ENCODE assay signal across 1 cellular context in the genomic region with DNA sequence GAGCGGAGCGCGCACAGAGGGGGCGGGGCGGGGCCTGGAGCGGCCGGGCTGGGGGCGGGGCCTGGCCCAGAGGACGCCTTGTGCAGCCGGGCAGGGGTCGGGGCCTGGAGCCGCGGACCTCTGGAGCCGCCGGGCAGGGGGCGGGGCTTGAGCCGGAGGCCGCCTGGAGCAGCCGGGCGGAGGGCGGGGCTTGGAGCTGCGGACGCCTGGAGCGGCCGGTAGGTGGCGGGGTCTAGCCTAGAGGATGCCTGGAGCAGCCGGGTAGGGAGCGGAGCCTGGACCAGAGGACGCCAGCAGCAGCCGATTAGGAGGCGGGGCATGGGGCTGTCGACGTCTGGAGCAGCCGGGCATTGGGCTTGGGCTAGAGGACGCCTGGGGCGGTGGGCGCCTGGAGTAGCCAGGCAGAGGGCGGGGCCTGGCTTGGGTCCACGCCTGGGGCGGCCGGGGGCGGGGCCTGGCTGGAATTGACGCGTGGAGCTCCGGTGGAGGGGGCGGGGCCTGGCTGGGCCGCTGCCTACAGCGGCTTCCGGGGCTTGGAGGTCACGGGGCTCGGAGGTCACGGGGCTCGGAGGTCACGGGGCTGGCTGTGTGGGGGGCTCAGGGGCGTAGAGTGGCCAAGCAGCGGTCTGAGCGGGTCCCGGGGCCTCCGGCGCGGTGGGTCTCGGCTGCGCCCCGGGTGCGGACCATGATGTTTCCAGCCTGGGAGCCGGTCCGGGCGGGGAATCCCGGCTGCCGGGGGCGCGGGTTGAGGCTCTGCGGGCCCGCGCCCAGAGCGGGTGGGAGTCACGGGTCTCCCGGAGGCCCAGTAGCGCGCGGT.
TF ChIP-seq lines count a peak whose summit lies in the region.

A gene (minus strand): TSS at position 13 of the 817 bp plus-strand sequence. CDS start 135 bp downstream, outside the sequence.

TF ChIP-seq in HCT116, 20 proteins besides CTCF, POLR2A, EP300 and RAD21 (continued from another document):
- TF ChIP-seq, protein P1, sequence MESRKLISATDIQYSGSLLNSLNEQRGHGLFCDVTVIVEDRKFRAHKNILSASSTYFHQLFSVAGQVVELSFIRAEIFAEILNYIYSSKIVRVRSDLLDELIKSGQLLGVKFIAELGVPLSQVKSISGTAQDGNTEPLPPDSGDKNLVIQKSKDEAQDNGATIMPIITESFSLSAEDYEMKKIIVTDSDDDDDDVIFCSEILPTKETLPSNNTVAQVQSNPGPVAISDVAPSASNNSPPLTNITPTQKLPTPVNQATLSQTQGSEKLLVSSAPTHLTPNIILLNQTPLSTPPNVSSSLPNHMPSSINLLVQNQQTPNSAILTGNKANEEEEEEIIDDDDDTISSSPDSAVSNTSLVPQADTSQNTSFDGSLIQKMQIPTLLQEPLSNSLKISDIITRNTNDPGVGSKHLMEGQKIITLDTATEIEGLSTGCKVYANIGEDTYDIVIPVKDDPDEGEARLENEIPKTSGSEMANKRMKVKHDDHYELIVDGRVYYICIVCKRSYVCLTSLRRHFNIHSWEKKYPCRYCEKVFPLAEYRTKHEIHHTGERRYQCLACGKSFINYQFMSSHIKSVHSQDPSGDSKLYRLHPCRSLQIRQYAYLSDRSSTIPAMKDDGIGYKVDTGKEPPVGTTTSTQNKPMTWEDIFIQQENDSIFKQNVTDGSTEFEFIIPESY (IDR thresholded peaks at IDR 0.05; ENCODE audit: extremely low read depth, insufficient replicate concordance, low read length): peak; percentile 6
- TF ChIP-seq CBX3 (IDR thresholded peaks at IDR 0.05; ENCODE audit: low read depth): no peak
- TF ChIP-seq POLR2AphosphoS5 (IDR thresholded peaks at IDR 0.05; ENCODE audit: low read depth, low read length): peak; percentile 53; the same call in 1 of the 2 replicates
- TF ChIP-seq YY1 (IDR thresholded peaks at IDR 0.05; ENCODE audit: extremely low read depth, insufficient replicate concordance, low read depth, low read length): peak; percentile 43
